In genomic region chr15:56919708-56920637, GRCh38 we compare ENCODE assay signal across 8 cellular contexts. TPM values are rescaled to one million over a fixed set of nuclear protein-coding genes. Genes with fewer than 3 reads are reported as not detected.
DNase-seq lines count a peak whose midpoint lies in the region; FAIRE-seq and TF ChIP-seq lines count a peak whose summit lies in the region.
"Had no signal": no experiment of that assay in that cellular context is flagged by ENCODE, and none has a peak within 500 bp of the region (broad histone marks: within the 10 kb centered on the region; RNA-seq: fewer than 3 reads in every experiment).

No MANE protein-coding gene starts in this region.

- H3K27ac Mint-ChIP-seq in activated naive CD4-positive, alpha-beta T cell treated with anti-CD3 and anti-CD28 coated beads, Interleukin-2, amount 10 ng/mL, durations not matched to agents 7 days and 5 days, result peak overlapping the region; percentile 79

- FAIRE-seq in GM12892 (lab: Jason Lieb, UNC), result peak; percentile 89
- FAIRE-seq: endometrium had no signal

- peaks cover 34% of the 10 kb centered on the region for H3K36me3 Mint-ChIP-seq in activated naive CD4-positive, alpha-beta T cell treated with anti-CD3 and anti-CD28 coated beads, Interleukin-2, amount 10 ng/mL, durations not matched to agents 7 days and 5 days

- DNase-seq in GM12892 (ENCODE audit: insufficient read length) (peak; percentile 13), HFF-Myc (ENCODE audit: extremely low read depth, low read depth) (no peak), NCI-H2171 treated with DMSO at 0.1 percent for 48 hours (lab: John Stamatoyannopoulos, UW) (peak; percentile 65), glomerular visceral epithelial cell (ENCODE audit: extremely low spot score) (peak; percentile 38), ovary (peak; percentile 33 to 70 (median 52))
- peak; percentile 20 for DNase-seq in activated naive CD4-positive, alpha-beta T cell treated with anti-CD3 and anti-CD28 coated beads, Interleukin-2, amount 10 ng/mL, durations not matched to agents 7 days and 5 days
- no peak for DNase-seq in NK-92 treated with Interleukin-12 subunit alpha and Interleukin-12 subunit beta, amount 100 ng/mL, for 24 hours (lab: John Stamatoyannopoulos, UW)

- no peaks in the 10 kb centered on the region for H3K9me3 Mint-ChIP-seq in activated naive CD4-positive, alpha-beta T cell treated with anti-CD3 and anti-CD28 coated beads, Interleukin-2, amount 10 ng/mL, durations not matched to agents 7 days and 5 days

- no peaks in the 10 kb centered on the region for H3K36me3 ChIP-seq in ovary

- TF ChIP-seq CTCF in HFF-Myc (IDR thresholded peaks at IDR 0.05; ENCODE audit: low read depth, low read length, missing control alignments) (no peak), ovary (IDR thresholded peaks at IDR 0.05) (no peak)

- peaks cover 3% of the 10 kb centered on the region for H3K4me1 ChIP-seq in ovary (ENCODE audit: insufficient read depth)

- H3K27me3 ChIP-seq in ovary, result no peaks in the 10 kb centered on the region

- intact Hi-C loops in ovary (cut with DNase I), result loop anchor here in 2 of 4 donors (2.0 to 10.0 kb wide), 4 partner anchors 33 to 425 kb away; no protein-coding TSS in a partner anchor

- CTCF ChIA-PET in activated naive CD4-positive, alpha-beta T cell treated with anti-CD3 and anti-CD28 coated beads, Interleukin-2, amount 10 ng/mL, durations not matched to agents 7 days and 5 days (lab: Charles Lee), result interaction anchor here (1.4 kb wide), 1 partner anchor 213 kb away, joined by 3 read pairs; no protein-coding TSS in a partner anchor

- no peak for TF ChIP-seq EP300 in ovary (IDR thresholded peaks at IDR 0.05)

- 1 to 3% (median 2%) methylated on average over 22 to 30 of the region's 30 CpGs for WGBS in ovary, 3 donors

- H3K4me1 Mint-ChIP-seq in activated naive CD4-positive, alpha-beta T cell treated with anti-CD3 and anti-CD28 coated beads, Interleukin-2, amount 10 ng/mL, durations not matched to agents 7 days and 5 days, result peaks cover 37% of the 10 kb centered on the region

- H3K27me3 Mint-ChIP-seq in activated naive CD4-positive, alpha-beta T cell treated with anti-CD3 and anti-CD28 coated beads, Interleukin-2, amount 10 ng/mL, durations not matched to agents 7 days and 5 days, result no peaks in the 10 kb centered on the region

- H3K4me3 ChIP-seq in HFF-Myc (replicated peaks; ENCODE audit: low read depth, low read length) (peak overlapping the region; percentile 80), ovary (peak overlapping the region; percentile 96)

- H3K27ac ChIP-seq in ovary, result peak overlapping the region; percentile 95 to 97

- peak overlapping the region; percentile 77 for H3K4me3 Mint-ChIP-seq in activated naive CD4-positive, alpha-beta T cell treated with anti-CD3 and anti-CD28 coated beads, Interleukin-2, amount 10 ng/mL, durations not matched to agents 7 days and 5 days

- no peaks in the 10 kb centered on the region for H3K9me3 ChIP-seq in ovary

- TF ChIP-seq POLR2A in GM12892 (IDR thresholded peaks at IDR 0.05; ENCODE audit: low read depth, low read length), result no peak
- TF ChIP-seq POLR2A in ovary (IDR thresholded peaks at IDR 0.05), result no peak

RNA-seq across cellular contexts. Expression of gene TCF12, which starts 1.5 kb away (rescaled TPM):
- 32.6 TPM for polyA plus RNA-seq in GM12892 (2012; ENCODE audit: missing spikeins)
- total RNA-seq in ovary, result 100 to 1,000 TPM; 102 to 150 (median 126) TPM
- polyA plus RNA-seq in ovary, result 10 to 100 TPM; 28.6 to 59.1 TPM

Comparison
In these comparisons a context has a peak if more than half of its experiments do, and no peak if none do; other contexts are left out.
1. DNase-seq: peak in GM12892 (single experiment), NCI-H2171 treated with DMSO at 0.1 percent for 48 hours (single experiment), activated naive CD4-positive, alpha-beta T cell treated with anti-CD3 and anti-CD28 coated beads, Interleukin-2, amount 10 ng/mL, durations not matched to agents 7 days and 5 days (single experiment), glomerular visceral epithelial cell (single experiment) and ovary (5 of 5); none in HFF-Myc (single experiment) and NK-92 treated with Interleukin-12 subunit alpha and Interleukin-12 subunit beta, amount 100 ng/mL, for 24 hours (single experiment).